In genomic region chr19:10762656-10763055, GRCh38 we compare ENCODE assay signal across 11 cellular contexts. TPM values are rescaled to one million over a fixed set of nuclear protein-coding genes. Genes with fewer than 3 reads are reported as not detected.
DNase-seq lines count a peak whose midpoint lies in the region; ATAC-seq, FAIRE-seq and TF ChIP-seq lines count a peak whose summit lies in the region.
"Had no signal": no experiment of that assay in that cellular context is flagged by ENCODE, and none has a peak within 500 bp of the region (broad histone marks: within the 10 kb centered on the region; RNA-seq: fewer than 3 reads in every experiment).

No MANE protein-coding gene starts in this region.

- H3K27me3 ChIP-seq in K562 (ENCODE audit: control insufficient read depth in 2 of 2, insufficient read depth in 2 of 2, low read length in 2 of 2) (no peaks in the 10 kb centered on the region), mucosa of stomach (ENCODE audit: control insufficient read depth, insufficient read depth, low read length) (no peaks in the 10 kb centered on the region), psoas muscle (ENCODE audit: insufficient read depth in 3 of 3, low read length in 2 of 3) (no peaks in the 10 kb centered on the region)

- no peak overlapping the region for H2AFZ ChIP-seq in K562 (ENCODE audit: low read depth, low read length)

- CTCF ChIA-PET in K562 (lab: Yijun Ruan, JAX; ENCODE audit: low intra/inter-chr PET ratio): no interaction called here

- TF ChIP-seq RAD21 in K562 (CRISPR knock-in tag; conservative IDR thresholded peaks at IDR 0.05 in 1 of 2, IDR thresholded peaks at IDR 0.05 in 1 of 2): no peak

- peaks cover 8% of the 10 kb centered on the region for H3K9me1 ChIP-seq in K562 (ENCODE audit: control insufficient read depth, insufficient read depth, low read length)

- in situ Hi-C loops in K562 (cut with MboI): no loop called here

- no TSS peak for BruUV-seq in K562 (replicated peaks; lab: Mats Ljungman, UMichigan)

- POLR2A ChIA-PET in K562 (lab: Yijun Ruan, JAX): no interaction called here

- H3K4me1 ChIP-seq in K562 (replicated peaks in 1 of 2; ENCODE audit: control insufficient read depth in 2 of 2, insufficient read depth in 2 of 2, low read length in 2 of 2) (peaks cover 3 to 30% of the 10 kb centered on the region in 2 experiments; a peak in 4 of 5 replicates), mucosa of stomach (ENCODE audit: control insufficient read depth, insufficient read depth, low read length) (peaks cover 81% of the 10 kb centered on the region), psoas muscle (peaks cover 30% of the 10 kb centered on the region)

- H3K4me2 ChIP-seq in K562 (ENCODE audit: insufficient read depth, low read length): no peak overlapping the region

- no peak for FAIRE-seq in K562 (lab: Jason Lieb, UNC)
- FAIRE-seq: D721Med had no signal

- ATAC-seq in K562: peak; percentile 62
- no peak for ATAC-seq in psoas muscle
- ATAC-seq in HG03108 (IDR thresholded peaks at IDR 0.05; ENCODE audit: unreplicated experiment): no peak
- ATAC-seq: Panc1 had no signal

- H4K20me1 ChIP-seq in K562 (replicated peaks; ENCODE audit: control insufficient read depth, insufficient read depth, low read length): peaks cover 6% of the 10 kb centered on the region; the same call in 1 of the 2 replicates

- intact Hi-C loops in K562 (cut with micrococcal nuclease): no loop called here
- intact Hi-C loops in psoas muscle (cut with DNase I): no loop called here

- H3K9ac ChIP-seq in K562 (ENCODE audit: insufficient read depth in 1 of 2, low read depth in 2 of 2, low read length in 2 of 2): peak overlapping the region in 1 of 2 experiments; percentile 31; a peak in 1 of 4 replicates
- H3K9ac ChIP-seq in mucosa of stomach (ENCODE audit: low read length): peak overlapping the region; percentile 28

- DNase-seq in AG20443 (ENCODE audit: low spot score) (peak; percentile 7), K562 (ENCODE audit: extremely low read depth in 1 of 4, low spot score in 3 of 4) (no peak), psoas muscle (no peak), C1 segment of cervical spinal cord (lab: John Stamatoyannopoulos, UW) (no peak), NCI-H524 treated with DMSO at 0.1 percent for 48 hours (lab: John Stamatoyannopoulos, UW) (no peak)
- peak; percentile 31 for DNase-seq in Jurkat, Clone E6-1 (ENCODE audit: low read depth, low spot score)
- DNase-seq: MM.1S had no signal

- H3K36me3 ChIP-seq in K562 (ENCODE audit: control insufficient read depth, insufficient read depth, low read length): peaks cover 65% of the 10 kb centered on the region
- H3K36me3 ChIP-seq in mucosa of stomach (ENCODE audit: control insufficient read depth, insufficient read depth, low read length): peaks cover 6% of the 10 kb centered on the region
- H3K36me3 ChIP-seq in psoas muscle (ENCODE audit: insufficient read depth in 1 of 2, low read depth in 1 of 2): peaks cover 0 to 21% of the 10 kb centered on the region in 2 donors

- TF ChIP-seq POLR2A in K562 (conservative IDR thresholded peaks at IDR 0.05): no peak

- TF ChIP-seq CTCF in K562 (IDR thresholded peaks at IDR 0.05 in 2 of 3, conservative IDR thresholded peaks at IDR 0.05 in 1 of 3; ENCODE audit: insufficient read depth in 2 of 3, low read depth in 1 of 3, low read length in 3 of 3) (no peak), psoas muscle (IDR thresholded peaks at IDR 0.05) (no peak)

- no peak overlapping the region for H3K4me3 ChIP-seq in Jurkat, Clone E6-1 (ENCODE audit: low read length)
- H3K4me3 ChIP-seq in K562 (no peak overlapping the region), mucosa of stomach (ENCODE audit: low read length) (no peak overlapping the region), psoas muscle (no peak overlapping the region)

- 80% methylated on average over 1 of the region's 1 CpG for WGBS in K562 (ENCODE audit: insufficient coverage, low coverage, missing lambda C conversion rate)
- 40 to 82% (median 71%) methylated on average over 1 of the region's 1 CpG for WGBS in psoas muscle, 3 donors

- peaks cover 73% of the 10 kb centered on the region for H3K79me2 ChIP-seq in K562 (ENCODE audit: control insufficient read depth, insufficient read depth, low read length)

- no peak overlapping the region; the same call in 2 of the 3 replicates for H3K27ac ChIP-seq in K562 (ENCODE audit: extremely low read depth, low read depth, low read length)
- H3K27ac ChIP-seq in psoas muscle: no peak overlapping the region

- TF ChIP-seq EP300 in K562 (IDR thresholded peaks at IDR 0.05; ENCODE audit: low read length): no peak

- H3K9me3 ChIP-seq in K562 (replicated peaks; ENCODE audit: control insufficient read depth, insufficient read depth, low read depth, low read length) (no peaks in the 10 kb centered on the region), mucosa of stomach (ENCODE audit: control insufficient read depth, low read length) (no peaks in the 10 kb centered on the region), psoas muscle (no peaks in the 10 kb centered on the region)

TF ChIP-seq in K562, 482 proteins besides CTCF, POLR2A, EP300 and RAD21 (continues in another document):
- TF ChIP-seq HDAC3 (IDR thresholded peaks at IDR 0.05; ENCODE audit: borderline replicate concordance, partially characterized antibody): no peak
- TF ChIP-seq SMARCE1 (IDR thresholded peaks at IDR 0.05): no peak
- no peak for TF ChIP-seq ZNF23 (CRISPR knock-in tag; IDR thresholded peaks at IDR 0.05)
- no peak for TF ChIP-seq XRCC3 (IDR thresholded peaks at IDR 0.05)
- TF ChIP-seq MTF1 (CRISPR knock-in tag; IDR thresholded peaks at IDR 0.05; ENCODE audit: borderline replicate concordance): no peak
- TF ChIP-seq PML (IDR thresholded peaks at IDR 0.05; ENCODE audit: low read length): no peak
- TF ChIP-seq SFPQ (IDR thresholded peaks at IDR 0.05; ENCODE audit: low read depth, low read length): no peak

RNA-seq across cellular contexts. Expression of gene DNM2, which starts 44.8 kb away (rescaled TPM):
- polyA plus RNA-seq in Jurkat, Clone E6-1 (2012; ENCODE audit: insufficient read depth, insufficient read length): 143 TPM
- 612 and 1,251 TPM in 2 replicates for total RNA-seq in K562 (2011; cell fraction: chromatin; rRNA removed; ENCODE audit: low replicate concordance)
- total RNA-seq in K562 (2011; cell fraction: nucleolus; rRNA removed): 540 and 557 TPM in 2 replicates
- 513 and 610 TPM in 2 replicates for total RNA-seq in K562 (2011; cell fraction: nucleoplasm; rRNA removed)
- 77.1 and 94.4 TPM in 2 replicates for total RNA-seq in K562 (2014; rRNA removed)
- total RNA-seq in K562 (2014; rRNA removed; fragmentation: Illumina TruSeq; extraction: Trizol): 53.2 and 53.5 TPM in 2 replicates
- 66.6 and 67.2 TPM in 2 replicates for total RNA-seq in K562 (2015; rRNA removed; fragmentation: Illumina TruSeq; extraction: Trizol)
- 153 and 161 TPM in 2 replicates for total RNA-seq in K562 (2021)
- 72.6 and 122 TPM in 2 replicates for polyA plus RNA-seq in K562 (2011; rRNA removed)
- polyA plus RNA-seq in K562 (2011; cell fraction: cytosol; rRNA removed): 66.0 and 77.5 TPM in 2 replicates
- 343 and 372 TPM in 2 replicates for polyA plus RNA-seq in K562 (2011; cell fraction: nucleus; rRNA removed)
- polyA plus RNA-seq in K562 (2012): 121 and 177 TPM in 2 replicates
- polyA plus RNA-seq in K562 (2014; fragmentation: Illumina TruSeq; extraction: Trizol): 93.5 and 112 TPM in 2 replicates
- 1 to 10 TPM; 2.2 to 2.4 TPM for polyA plus RNA-seq in K562 (2014; fragmentation: Nextera tagmentation; extraction: Ambion mirVana)
- 88.8 and 104 TPM in 2 replicates for polyA plus RNA-seq in K562 (2014; rRNA removed)
- polyA minus RNA-seq in K562 (2011; rRNA and poly(A)+ RNA removed): 138 and 139 TPM in 2 replicates
- polyA minus RNA-seq in K562 (2011; cell fraction: cytosol; rRNA and poly(A)+ RNA removed): 108 and 150 TPM in 2 replicates
- 314 and 488 TPM in 2 replicates for polyA minus RNA-seq in K562 (2011; cell fraction: nucleus; rRNA and poly(A)+ RNA removed)
- 100 to 1,000 TPM; 117 to 143 (median 130) TPM for total RNA-seq in psoas muscle
- 100 to 1,000 TPM in 1 of 3 donors, 10 to 100 TPM in 2; 70.6 to 149 (median 74.1) TPM for polyA plus RNA-seq in psoas muscle

Comparison
In these comparisons a context has a peak if more than half of its experiments do, and no peak if none do; other contexts are left out.
1. DNase-seq: peak in AG20443 (single experiment) and Jurkat, Clone E6-1 (single experiment); none in K562 (0 of 4), psoas muscle (0 of 2), C1 segment of cervical spinal cord (0 of 14) and NCI-H524 treated with DMSO at 0.1 percent for 48 hours (single experiment).